Comparison of ENCODE assay signal across 1 cellular context in genomic region chr6:12026833-12027232, GRCh38.
A peak's percentile ranks its signal among the peaks of the same experiment; 100 is the strongest.
TF ChIP-seq lines count a peak whose summit lies in the region.

No MANE protein-coding gene starts in this region.

TF ChIP-seq in GM12878, 131 proteins besides CTCF, POLR2A, EP300 and RAD21 (continued from another document):
- TF ChIP-seq ZBTB40 (IDR thresholded peaks at IDR 0.05; ENCODE audit: borderline replicate concordance): peak; percentile 61
TF ChIP-seq in GM12878: peak in this region for 1.
